In genomic region chr12:110501378-110501721, GRCh38 we compare ENCODE assay signal across 8 cellular contexts. TPM values are rescaled to one million over a fixed set of nuclear protein-coding genes. Genes with fewer than 3 reads are reported as not detected.
A peak's percentile ranks its signal among the peaks of the same experiment; 100 is the strongest.
DNase-seq lines count a peak whose midpoint lies in the region; ATAC-seq and TF ChIP-seq lines count a peak whose summit lies in the region.

No MANE protein-coding gene starts in this region.

- H3K27ac Mint-ChIP-seq in activated naive CD4-positive, alpha-beta T cell treated with anti-CD3 and anti-CD28 coated beads for 36 hours, result peak overlapping the region; percentile 96

- CTCF ChIA-PET in activated naive CD4-positive, alpha-beta T cell treated with anti-CD3 and anti-CD28 coated beads for 36 hours (lab: Charles Lee), result interaction anchor here (1.0 to 9.0 kb wide), 4 partner anchors 14 to 99 kb away, joined by 3 to 64 read pairs (median 5); partner anchors contain the start of genes ARPC3, FAM216A and GPN3

- peak overlapping the region; percentile 70 to 93 for H3K4me3 ChIP-seq in prostate gland

- no peaks in the 10 kb centered on the region for H3K36me3 ChIP-seq in prostate gland

- peaks cover 2% of the 10 kb centered on the region for H3K9me3 Mint-ChIP-seq in activated naive CD4-positive, alpha-beta T cell treated with anti-CD3 and anti-CD28 coated beads for 36 hours
- peaks cover 5% of the 10 kb centered on the region for H3K9me3 Mint-ChIP-seq in activated T-cell treated with anti-CD3 and anti-CD28 coated beads, Interleukin-2, amount 50 U/mL, for 4 hours

- WGBS in prostate gland, result 0% methylated on average over 16 of the region's 16 CpGs

- H3K27ac ChIP-seq in prostate gland, result peak overlapping the region; percentile 84 to 92

- H3K27me3 Mint-ChIP-seq in activated naive CD4-positive, alpha-beta T cell treated with anti-CD3 and anti-CD28 coated beads for 36 hours (ENCODE audit: low read depth), result no peaks in the 10 kb centered on the region
- no peaks in the 10 kb centered on the region for H3K27me3 Mint-ChIP-seq in activated T-cell treated with anti-CD3 and anti-CD28 coated beads, Interleukin-2, amount 50 U/mL, for 4 hours (ENCODE audit: low read depth)

- peak; percentile 51 for DNase-seq in activated naive CD4-positive, alpha-beta T cell treated with anti-CD3 and anti-CD28 coated beads for 36 hours
- DNase-seq in activated naive CD4-positive, alpha-beta T cell (lab: John Stamatoyannopoulos, UW), result no peak
- DNase-seq in NCI-H2196 (lab: John Stamatoyannopoulos, UW; ENCODE audit: unreplicated experiment), result peak; percentile 65
- DNase-seq in activated T-cell treated with anti-CD3 and anti-CD28 coated beads, Interleukin-2, amount 50 U/mL, for 4 hours, result no peak
- DNase-seq in head of caudate nucleus, result peak in 34 of 42 donors; percentile 9 to 79 (median 50)
- peak; percentile 49 for DNase-seq in prostate gland (ENCODE audit: low spot score)

- TF ChIP-seq POLR2A in prostate gland (IDR thresholded peaks at IDR 0.05), result no peak

- intact Hi-C loops in activated naive CD4-positive, alpha-beta T cell treated with anti-CD3 and anti-CD28 coated beads for 36 hours (cut with micrococcal nuclease), result loop anchor here (5.0 kb wide), 1 partner anchor 556 kb away; no protein-coding TSS in a partner anchor
- intact Hi-C loops in head of caudate nucleus (cut with DNase I), result loop anchor here (5.0 kb wide), 2 partner anchors 81 to 101 kb away; partner anchors contain the start of gene PPTC7
- intact Hi-C loops in prostate gland (cut with DNase I), result loop anchor here (5.0 kb wide), 1 partner anchor 34 kb away; the partner anchor contains the start of genes FAM216A and GPN3

- H3K4me1 ChIP-seq in prostate gland (replicated peaks), result no peaks in the 10 kb centered on the region

- no peak for TF ChIP-seq CTCF in prostate gland (IDR thresholded peaks at IDR 0.05)

- no peaks in the 10 kb centered on the region for H3K9me3 ChIP-seq in prostate gland

- H3K4me1 Mint-ChIP-seq in activated naive CD4-positive, alpha-beta T cell treated with anti-CD3 and anti-CD28 coated beads for 36 hours (ENCODE audit: low read depth), result peaks cover 32% of the 10 kb centered on the region
- H3K4me1 Mint-ChIP-seq in activated T-cell treated with anti-CD3 and anti-CD28 coated beads, Interleukin-2, amount 50 U/mL, for 4 hours (ENCODE audit: low read depth), result peaks cover 28% of the 10 kb centered on the region

- H3K4me3 Mint-ChIP-seq in activated naive CD4-positive, alpha-beta T cell treated with anti-CD3 and anti-CD28 coated beads for 36 hours, result peak overlapping the region; percentile 94
- H3K4me3 Mint-ChIP-seq in activated T-cell treated with anti-CD3 and anti-CD28 coated beads, Interleukin-2, amount 50 U/mL, for 4 hours, result peak overlapping the region; percentile 99

- no peaks in the 10 kb centered on the region for H3K27me3 ChIP-seq in prostate gland (replicated peaks; ENCODE audit: insufficient read depth)

- peaks cover 19% of the 10 kb centered on the region for H3K36me3 Mint-ChIP-seq in activated naive CD4-positive, alpha-beta T cell treated with anti-CD3 and anti-CD28 coated beads for 36 hours (ENCODE audit: low read depth)
- H3K36me3 Mint-ChIP-seq in activated T-cell treated with anti-CD3 and anti-CD28 coated beads, Interleukin-2, amount 50 U/mL, for 4 hours (ENCODE audit: insufficient read depth), result peaks cover 4% of the 10 kb centered on the region

- ATAC-seq in HG02885 (IDR thresholded peaks at IDR 0.05; ENCODE audit: poor library complexity, unreplicated experiment), result peak; percentile 2
- ATAC-seq in activated T-cell treated with anti-CD3 and anti-CD28 coated beads, Interleukin-2, amount 50 U/mL, for 4 hours, result peak; percentile 15
- no peak for ATAC-seq in GM21528 (IDR thresholded peaks at IDR 0.05; ENCODE audit: low FRiP score, unreplicated experiment)

RNA-seq across cellular contexts. Expression of gene VPS29, which starts 0.6 kb away (rescaled TPM):
- 10 to 100 TPM; 76.6 to 81.8 TPM for total RNA-seq in activated naive CD4-positive, alpha-beta T cell treated with anti-CD3 and anti-CD28 coated beads for 36 hours
- total RNA-seq in activated T-cell treated with anti-CD3 and anti-CD28 coated beads, Interleukin-2, amount 50 U/mL, for 4 hours, result 10 to 100 TPM; 70.7 to 78.4 (median 76.1) TPM
- total RNA-seq in prostate gland, result 10 to 100 TPM; 60.5 to 89.8 TPM

RNA-seq across cellular contexts. Expression of gene RAD9B, which starts 0.8 kb away (rescaled TPM):
- total RNA-seq in activated naive CD4-positive, alpha-beta T cell treated with anti-CD3 and anti-CD28 coated beads for 36 hours, result 1 to 10 TPM; 1.1 to 1.5 TPM
- under 1 TPM; 0.34 to 0.73 (median 0.51) TPM for total RNA-seq in activated T-cell treated with anti-CD3 and anti-CD28 coated beads, Interleukin-2, amount 50 U/mL, for 4 hours
- total RNA-seq in prostate gland, result 1 to 10 TPM in 1 of 2 donors, under 1 TPM in 1; 0.41 to 5.1 TPM

RNA-seq across cellular contexts. Expression of gene FAM216A, which starts 32.7 kb away (rescaled TPM):
- 10 to 100 TPM; 37.0 to 39.5 TPM for total RNA-seq in activated naive CD4-positive, alpha-beta T cell treated with anti-CD3 and anti-CD28 coated beads for 36 hours
- total RNA-seq in activated T-cell treated with anti-CD3 and anti-CD28 coated beads, Interleukin-2, amount 50 U/mL, for 4 hours, result 10 to 100 TPM; 33.9 to 47.7 (median 41.7) TPM
- total RNA-seq in prostate gland, result 10 to 100 TPM in 1 of 2 donors, 1 to 10 TPM in 1; 3.6 to 11.5 TPM

RNA-seq across cellular contexts. Expression of gene GPN3, which starts 33.3 kb away (rescaled TPM):
- 10 to 100 TPM; 58.2 to 59.8 TPM for total RNA-seq in activated naive CD4-positive, alpha-beta T cell treated with anti-CD3 and anti-CD28 coated beads for 36 hours
- total RNA-seq in activated T-cell treated with anti-CD3 and anti-CD28 coated beads, Interleukin-2, amount 50 U/mL, for 4 hours, result 10 to 100 TPM; 66.1 to 75.8 (median 72.1) TPM
- 10 to 100 TPM; 28.4 to 40.2 TPM for total RNA-seq in prostate gland

RNA-seq across cellular contexts. Expression of gene ARPC3, which starts 51.2 kb away (rescaled TPM):
- total RNA-seq in activated naive CD4-positive, alpha-beta T cell treated with anti-CD3 and anti-CD28 coated beads for 36 hours, result 100 to 1,000 TPM; 279 to 311 TPM
- total RNA-seq in activated T-cell treated with anti-CD3 and anti-CD28 coated beads, Interleukin-2, amount 50 U/mL, for 4 hours, result 100 to 1,000 TPM; 217 to 229 (median 225) TPM
- 100 to 1,000 TPM; 293 to 338 TPM for total RNA-seq in prostate gland

Comparison
In these comparisons a context has a peak if more than half of its experiments do, and no peak if none do; other contexts are left out.
1. DNase-seq: peak in activated naive CD4-positive, alpha-beta T cell treated with anti-CD3 and anti-CD28 coated beads for 36 hours (single experiment), NCI-H2196 (single experiment), head of caudate nucleus (34 of 42) and prostate gland (single experiment); none in activated naive CD4-positive, alpha-beta T cell (0 of 4) and activated T-cell treated with anti-CD3 and anti-CD28 coated beads, Interleukin-2, amount 50 U/mL, for 4 hours (single experiment).